ENCODE assay signal across 1 cellular context in genomic region chr14:75277000-75277795, GRCh38.
TF ChIP-seq lines count a peak whose summit lies in the region.

No MANE protein-coding gene starts in this region.

TF ChIP-seq in HEK293, 187 proteins besides CTCF, POLR2A, EP300 and RAD21 (continued from another document):
- TF ChIP-seq ZNF292 (tag by site-specific recombination; IDR thresholded peaks at IDR 0.05; ENCODE audit: borderline replicate concordance, low read depth) (no peak), ZNF266 (tag by site-specific recombination; IDR thresholded peaks at IDR 0.05; ENCODE audit: low read depth) (no peak), ZNF121 (tag by site-specific recombination; IDR thresholded peaks at IDR 0.05) (peak; percentile 76; the same call in 1 of the 2 replicates), ZNF311 (tag by site-specific recombination; IDR thresholded peaks at IDR 0.05; ENCODE audit: borderline replicate concordance) (no peak), ZNF621 (tag by site-specific recombination; IDR thresholded peaks at IDR 0.05) (no peak), ZEB2 (tag by site-specific recombination; IDR thresholded peaks at IDR 0.05) (peak; percentile 41; the same call in 1 of the 2 replicates), OVOL3 (tag by site-specific recombination; IDR thresholded peaks at IDR 0.05) (no peak), ZNF658 (tag by site-specific recombination; IDR thresholded peaks at IDR 0.05) (no peak), ZNF530 (tag by site-specific recombination; IDR thresholded peaks at IDR 0.05; ENCODE audit: low read depth) (no peak), KLF8 (tag by site-specific recombination; IDR thresholded peaks at IDR 0.05) (peak; percentile 47; the same call in 1 of the 2 replicates), ZNF10 (tag by site-specific recombination; IDR thresholded peaks at IDR 0.05) (no peak), ZNF354C (tag by site-specific recombination; IDR thresholded peaks at IDR 0.05; ENCODE audit: borderline replicate concordance, low read depth) (no peak), ZNF670 (tag by site-specific recombination; IDR thresholded peaks at IDR 0.05; ENCODE audit: low read depth) (no peak), REPIN1 (tag by site-specific recombination; IDR thresholded peaks at IDR 0.05; ENCODE audit: low read depth) (no peak), ZBTB48 (tag by site-specific recombination; IDR thresholded peaks at IDR 0.05) (no peak), MZF1 (tag by site-specific recombination; IDR thresholded peaks at IDR 0.05; ENCODE audit: borderline replicate concordance) (no peak), KLF10 (tag by site-specific recombination; IDR thresholded peaks at IDR 0.05) (0 out of 2 replicates have a peak, but pooled peaks have one; percentile 26), ZNF664 (tag by site-specific recombination; IDR thresholded peaks at IDR 0.05) (no peak), TSHZ1 (tag by site-specific recombination; IDR thresholded peaks at IDR 0.05; ENCODE audit: borderline replicate concordance) (no peak), ZNF792 (tag by site-specific recombination; IDR thresholded peaks at IDR 0.05) (no peak), HOXD13 (CRISPR knock-in tag; IDR thresholded peaks at IDR 0.05; ENCODE audit: borderline replicate concordance) (no peak), SP7 (tag by site-specific recombination; IDR thresholded peaks at IDR 0.05) (peak; percentile 34; the same call in 1 of the 2 replicates), ZNF37A (tag by site-specific recombination; IDR thresholded peaks at IDR 0.05) (no peak), ZBTB11 (tag by site-specific recombination; conservative IDR thresholded peaks at IDR 0.05; ENCODE audit: low read depth) (no peak; the same call in 1 of the 2 replicates), KLF7 (tag by site-specific recombination; IDR thresholded peaks at IDR 0.05; ENCODE audit: borderline replicate concordance) (no peak), IKZF3 (tag by site-specific recombination; IDR thresholded peaks at IDR 0.05) (peak; percentile 39), ZNF768 (tag by site-specific recombination; IDR thresholded peaks at IDR 0.05) (no peak), ZFP69B (tag by site-specific recombination; IDR thresholded peaks at IDR 0.05) (no peak)
- TF ChIP-seq, protein P1, sequence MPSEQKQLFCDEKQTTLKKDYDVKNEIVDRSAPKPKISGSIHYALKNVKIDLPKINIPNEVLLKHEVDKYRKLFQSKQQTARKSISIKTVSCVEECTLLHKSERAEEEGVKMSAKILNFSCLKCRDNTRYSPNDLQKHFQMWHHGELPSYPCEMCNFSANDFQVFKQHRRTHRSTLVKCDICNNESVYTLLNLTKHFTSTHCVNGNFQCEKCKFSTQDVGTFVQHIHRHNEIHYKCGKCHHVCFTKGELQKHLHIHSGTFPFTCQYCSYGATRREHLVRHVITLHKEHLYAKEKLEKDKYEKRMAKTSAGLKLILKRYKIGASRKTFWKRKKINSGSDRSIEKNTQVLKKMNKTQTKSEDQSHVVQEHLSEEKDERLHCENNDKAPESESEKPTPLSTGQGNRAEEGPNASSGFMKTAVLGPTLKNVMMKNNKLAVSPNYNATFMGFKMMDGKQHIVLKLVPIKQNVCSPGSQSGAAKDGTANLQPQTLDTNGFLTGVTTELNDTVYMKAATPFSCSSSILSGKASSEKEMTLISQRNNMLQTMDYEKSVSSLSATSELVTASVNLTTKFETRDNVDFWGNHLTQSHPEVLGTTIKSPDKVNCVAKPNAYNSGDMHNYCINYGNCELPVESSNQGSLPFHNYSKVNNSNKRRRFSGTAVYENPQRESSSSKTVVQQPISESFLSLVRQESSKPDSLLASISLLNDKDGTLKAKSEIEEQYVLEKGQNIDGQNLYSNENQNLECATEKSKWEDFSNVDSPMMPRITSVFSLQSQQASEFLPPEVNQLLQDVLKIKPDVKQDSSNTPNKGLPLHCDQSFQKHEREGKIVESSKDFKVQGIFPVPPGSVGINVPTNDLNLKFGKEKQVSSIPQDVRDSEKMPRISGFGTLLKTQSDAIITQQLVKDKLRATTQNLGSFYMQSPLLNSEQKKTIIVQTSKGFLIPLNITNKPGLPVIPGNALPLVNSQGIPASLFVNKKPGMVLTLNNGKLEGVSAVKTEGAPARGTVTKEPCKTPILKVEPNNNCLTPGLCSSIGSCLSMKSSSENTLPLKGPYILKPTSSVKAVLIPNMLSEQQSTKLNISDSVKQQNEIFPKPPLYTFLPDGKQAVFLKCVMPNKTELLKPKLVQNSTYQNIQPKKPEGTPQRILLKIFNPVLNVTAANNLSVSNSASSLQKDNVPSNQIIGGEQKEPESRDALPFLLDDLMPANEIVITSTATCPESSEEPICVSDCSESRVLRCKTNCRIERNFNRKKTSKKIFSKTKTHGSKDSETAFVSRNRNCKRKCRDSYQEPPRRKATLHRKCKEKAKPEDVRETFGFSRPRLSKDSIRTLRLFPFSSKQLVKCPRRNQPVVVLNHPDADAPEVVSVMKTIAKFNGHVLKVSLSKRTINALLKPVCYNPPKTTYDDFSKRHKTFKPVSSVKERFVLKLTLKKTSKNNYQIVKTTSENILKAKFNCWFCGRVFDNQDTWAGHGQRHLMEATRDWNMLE (tag by site-specific recombination; conservative IDR thresholded peaks at IDR 0.05; ENCODE audit: low read depth) = no peak
- TF ChIP-seq, protein P2, sequence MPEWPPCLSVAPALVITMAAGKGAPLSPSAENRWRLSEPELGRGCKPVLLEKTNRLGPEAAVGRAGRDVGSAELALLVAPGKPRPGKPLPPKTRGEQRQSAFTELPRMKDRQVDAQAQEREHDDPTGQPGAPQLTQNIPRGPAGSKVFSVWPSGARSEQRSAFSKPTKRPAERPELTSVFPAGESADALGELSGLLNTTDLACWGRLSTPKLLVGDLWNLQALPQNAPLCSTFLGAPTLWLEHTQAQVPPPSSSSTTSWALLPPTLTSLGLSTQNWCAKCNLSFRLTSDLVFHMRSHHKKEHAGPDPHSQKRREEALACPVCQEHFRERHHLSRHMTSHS (tag by site-specific recombination; IDR thresholded peaks at IDR 0.05) = no peak
